ENCODE assay signal across 1 cellular context in genomic region chr7:134886353-134887057, GRCh38.
TF ChIP-seq lines count a peak whose summit lies in the region.

No MANE protein-coding gene starts in this region.

TF ChIP-seq in HEK293, 187 proteins besides CTCF, POLR2A, EP300 and RAD21 (continued from another document):
- TF ChIP-seq, protein P1, sequence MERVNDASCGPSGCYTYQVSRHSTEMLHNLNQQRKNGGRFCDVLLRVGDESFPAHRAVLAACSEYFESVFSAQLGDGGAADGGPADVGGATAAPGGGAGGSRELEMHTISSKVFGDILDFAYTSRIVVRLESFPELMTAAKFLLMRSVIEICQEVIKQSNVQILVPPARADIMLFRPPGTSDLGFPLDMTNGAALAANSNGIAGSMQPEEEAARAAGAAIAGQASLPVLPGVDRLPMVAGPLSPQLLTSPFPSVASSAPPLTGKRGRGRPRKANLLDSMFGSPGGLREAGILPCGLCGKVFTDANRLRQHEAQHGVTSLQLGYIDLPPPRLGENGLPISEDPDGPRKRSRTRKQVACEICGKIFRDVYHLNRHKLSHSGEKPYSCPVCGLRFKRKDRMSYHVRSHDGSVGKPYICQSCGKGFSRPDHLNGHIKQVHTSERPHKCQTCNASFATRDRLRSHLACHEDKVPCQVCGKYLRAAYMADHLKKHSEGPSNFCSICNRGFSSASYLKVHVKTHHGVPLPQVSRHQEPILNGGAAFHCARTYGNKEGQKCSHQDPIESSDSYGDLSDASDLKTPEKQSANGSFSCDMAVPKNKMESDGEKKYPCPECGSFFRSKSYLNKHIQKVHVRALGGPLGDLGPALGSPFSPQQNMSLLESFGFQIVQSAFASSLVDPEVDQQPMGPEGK (tag by site-specific recombination; IDR thresholded peaks at IDR 0.05), result peak; percentile 67; the same call in 1 of the 2 replicates
- TF ChIP-seq ZNF202 (tag by site-specific recombination; IDR thresholded peaks at IDR 0.05; ENCODE audit: borderline replicate concordance) (no peak), ZBTB7A (tag by site-specific recombination; IDR thresholded peaks at IDR 0.05; ENCODE audit: low read depth) (no peak), ZNF223 (tag by site-specific recombination; IDR thresholded peaks at IDR 0.05) (no peak), ZNF311 (tag by site-specific recombination; IDR thresholded peaks at IDR 0.05; ENCODE audit: borderline replicate concordance) (no peak), PRDM6 (tag by site-specific recombination; IDR thresholded peaks at IDR 0.05) (peak; percentile 74), KLF17 (tag by site-specific recombination; IDR thresholded peaks at IDR 0.05) (0 out of 2 replicates have a peak, but pooled peaks have one; percentile 49), ZNF184 (tag by site-specific recombination; IDR thresholded peaks at IDR 0.05) (peak; percentile 82), ZNF623 (tag by site-specific recombination; IDR thresholded peaks at IDR 0.05) (0 out of 2 replicates have a peak, but pooled peaks have one; percentile 11), ZIC2 (tag by site-specific recombination; IDR thresholded peaks at IDR 0.05) (no peak), ZNF843 (tag by site-specific recombination; IDR thresholded peaks at IDR 0.05) (peak; percentile 96), ZNF121 (tag by site-specific recombination; IDR thresholded peaks at IDR 0.05) (no peak), ZNF248 (tag by site-specific recombination; IDR thresholded peaks at IDR 0.05) (no peak), ZNF132 (tag by site-specific recombination; IDR thresholded peaks at IDR 0.05; ENCODE audit: borderline replicate concordance) (no peak), OVOL3 (tag by site-specific recombination; IDR thresholded peaks at IDR 0.05) (peak; percentile 83), ZNF560 (tag by site-specific recombination; IDR thresholded peaks at IDR 0.05; ENCODE audit: borderline replicate concordance) (no peak), ZNF114 (tag by site-specific recombination; IDR thresholded peaks at IDR 0.05) (no peak), ZSCAN5A (tag by site-specific recombination; IDR thresholded peaks at IDR 0.05) (no peak), ZNF704 (tag by site-specific recombination; IDR thresholded peaks at IDR 0.05) (no peak), KLF7 (tag by site-specific recombination; IDR thresholded peaks at IDR 0.05; ENCODE audit: borderline replicate concordance) (no peak), SP7 (tag by site-specific recombination; IDR thresholded peaks at IDR 0.05) (peak; percentile 96), ZNF37A (tag by site-specific recombination; IDR thresholded peaks at IDR 0.05) (no peak), ZNF274 (IDR thresholded peaks at IDR 0.05; ENCODE audit: low read length) (no peak), ZNF274 (tag by site-specific recombination; IDR thresholded peaks at IDR 0.05; ENCODE audit: borderline replicate concordance) (no peak), ZNF292 (tag by site-specific recombination; IDR thresholded peaks at IDR 0.05; ENCODE audit: borderline replicate concordance, low read depth) (no peak), ZNF792 (tag by site-specific recombination; IDR thresholded peaks at IDR 0.05) (no peak), KLF16 (tag by site-specific recombination; IDR thresholded peaks at IDR 0.05) (peak; percentile 23; the same call in 1 of the 2 replicates), GLI2 (tag by site-specific recombination; IDR thresholded peaks at IDR 0.05; ENCODE audit: borderline replicate concordance, low read depth) (peak; percentile 82), MYNN (tag by site-specific recombination; IDR thresholded peaks at IDR 0.05; ENCODE audit: borderline replicate concordance) (peak; percentile 61), ZNF76 (tag by site-specific recombination; IDR thresholded peaks at IDR 0.05; ENCODE audit: borderline replicate concordance, low read depth) (no peak), GLIS1 (tag by site-specific recombination; IDR thresholded peaks at IDR 0.05) (peak; percentile 51), ZNF133 (tag by site-specific recombination; IDR thresholded peaks at IDR 0.05) (no peak), GLIS2 (tag by site-specific recombination; IDR thresholded peaks at IDR 0.05) (no peak), ZNF350 (tag by site-specific recombination; IDR thresholded peaks at IDR 0.05) (no peak), ZNF341 (tag by site-specific recombination; IDR thresholded peaks at IDR 0.05; ENCODE audit: low read depth) (no peak), PRDM1 (tag by site-specific recombination; IDR thresholded peaks at IDR 0.05) (peak; percentile 4; the same call in 1 of the 2 replicates)
- TF ChIP-seq, protein P2, sequence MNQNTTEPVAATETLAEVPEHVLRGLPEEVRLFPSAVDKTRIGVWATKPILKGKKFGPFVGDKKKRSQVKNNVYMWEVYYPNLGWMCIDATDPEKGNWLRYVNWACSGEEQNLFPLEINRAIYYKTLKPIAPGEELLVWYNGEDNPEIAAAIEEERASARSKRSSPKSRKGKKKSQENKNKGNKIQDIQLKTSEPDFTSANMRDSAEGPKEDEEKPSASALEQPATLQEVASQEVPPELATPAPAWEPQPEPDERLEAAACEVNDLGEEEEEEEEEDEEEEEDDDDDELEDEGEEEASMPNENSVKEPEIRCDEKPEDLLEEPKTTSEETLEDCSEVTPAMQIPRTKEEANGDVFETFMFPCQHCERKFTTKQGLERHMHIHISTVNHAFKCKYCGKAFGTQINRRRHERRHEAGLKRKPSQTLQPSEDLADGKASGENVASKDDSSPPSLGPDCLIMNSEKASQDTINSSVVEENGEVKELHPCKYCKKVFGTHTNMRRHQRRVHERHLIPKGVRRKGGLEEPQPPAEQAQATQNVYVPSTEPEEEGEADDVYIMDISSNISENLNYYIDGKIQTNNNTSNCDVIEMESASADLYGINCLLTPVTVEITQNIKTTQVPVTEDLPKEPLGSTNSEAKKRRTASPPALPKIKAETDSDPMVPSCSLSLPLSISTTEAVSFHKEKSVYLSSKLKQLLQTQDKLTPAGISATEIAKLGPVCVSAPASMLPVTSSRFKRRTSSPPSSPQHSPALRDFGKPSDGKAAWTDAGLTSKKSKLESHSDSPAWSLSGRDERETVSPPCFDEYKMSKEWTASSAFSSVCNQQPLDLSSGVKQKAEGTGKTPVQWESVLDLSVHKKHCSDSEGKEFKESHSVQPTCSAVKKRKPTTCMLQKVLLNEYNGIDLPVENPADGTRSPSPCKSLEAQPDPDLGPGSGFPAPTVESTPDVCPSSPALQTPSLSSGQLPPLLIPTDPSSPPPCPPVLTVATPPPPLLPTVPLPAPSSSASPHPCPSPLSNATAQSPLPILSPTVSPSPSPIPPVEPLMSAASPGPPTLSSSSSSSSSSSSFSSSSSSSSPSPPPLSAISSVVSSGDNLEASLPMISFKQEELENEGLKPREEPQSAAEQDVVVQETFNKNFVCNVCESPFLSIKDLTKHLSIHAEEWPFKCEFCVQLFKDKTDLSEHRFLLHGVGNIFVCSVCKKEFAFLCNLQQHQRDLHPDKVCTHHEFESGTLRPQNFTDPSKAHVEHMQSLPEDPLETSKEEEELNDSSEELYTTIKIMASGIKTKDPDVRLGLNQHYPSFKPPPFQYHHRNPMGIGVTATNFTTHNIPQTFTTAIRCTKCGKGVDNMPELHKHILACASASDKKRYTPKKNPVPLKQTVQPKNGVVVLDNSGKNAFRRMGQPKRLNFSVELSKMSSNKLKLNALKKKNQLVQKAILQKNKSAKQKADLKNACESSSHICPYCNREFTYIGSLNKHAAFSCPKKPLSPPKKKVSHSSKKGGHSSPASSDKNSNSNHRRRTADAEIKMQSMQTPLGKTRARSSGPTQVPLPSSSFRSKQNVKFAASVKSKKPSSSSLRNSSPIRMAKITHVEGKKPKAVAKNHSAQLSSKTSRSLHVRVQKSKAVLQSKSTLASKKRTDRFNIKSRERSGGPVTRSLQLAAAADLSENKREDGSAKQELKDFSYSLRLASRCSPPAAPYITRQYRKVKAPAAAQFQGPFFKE (tag by site-specific recombination; IDR thresholded peaks at IDR 0.05; ENCODE audit: borderline replicate concordance), result no peak
- TF ChIP-seq, protein P3, sequence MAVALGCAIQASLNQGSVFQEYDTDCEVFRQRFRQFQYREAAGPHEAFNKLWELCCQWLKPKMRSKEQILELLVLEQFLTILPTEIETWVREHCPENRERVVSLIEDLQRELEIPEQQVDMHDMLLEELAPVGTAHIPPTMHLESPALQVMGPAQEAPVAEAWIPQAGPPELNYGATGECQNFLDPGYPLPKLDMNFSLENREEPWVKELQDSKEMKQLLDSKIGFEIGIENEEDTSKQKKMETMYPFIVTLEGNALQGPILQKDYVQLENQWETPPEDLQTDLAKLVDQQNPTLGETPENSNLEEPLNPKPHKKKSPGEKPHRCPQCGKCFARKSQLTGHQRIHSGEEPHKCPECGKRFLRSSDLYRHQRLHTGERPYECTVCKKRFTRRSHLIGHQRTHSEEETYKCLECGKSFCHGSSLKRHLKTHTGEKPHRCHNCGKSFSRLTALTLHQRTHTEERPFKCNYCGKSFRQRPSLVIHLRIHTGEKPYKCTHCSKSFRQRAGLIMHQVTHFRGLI (tag by site-specific recombination; IDR thresholded peaks at IDR 0.05), result peak; percentile 20; the same call in 1 of the 2 replicates
- TF ChIP-seq, protein P4, sequence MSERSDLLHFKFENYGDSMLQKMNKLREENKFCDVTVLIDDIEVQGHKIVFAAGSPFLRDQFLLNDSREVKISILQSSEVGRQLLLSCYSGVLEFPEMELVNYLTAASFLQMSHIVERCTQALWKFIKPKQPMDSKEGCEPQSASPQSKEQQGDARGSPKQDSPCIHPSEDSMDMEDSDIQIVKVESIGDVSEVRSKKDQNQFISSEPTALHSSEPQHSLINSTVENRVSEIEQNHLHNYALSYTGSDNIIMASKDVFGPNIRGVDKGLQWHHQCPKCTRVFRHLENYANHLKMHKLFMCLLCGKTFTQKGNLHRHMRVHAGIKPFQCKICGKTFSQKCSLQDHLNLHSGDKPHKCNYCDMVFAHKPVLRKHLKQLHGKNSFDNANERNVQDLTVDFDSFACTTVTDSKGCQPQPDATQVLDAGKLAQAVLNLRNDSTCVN (tag by site-specific recombination; optimal IDR thresholded peaks at IDR 0.05), result no peak
- TF ChIP-seq, protein P5, sequence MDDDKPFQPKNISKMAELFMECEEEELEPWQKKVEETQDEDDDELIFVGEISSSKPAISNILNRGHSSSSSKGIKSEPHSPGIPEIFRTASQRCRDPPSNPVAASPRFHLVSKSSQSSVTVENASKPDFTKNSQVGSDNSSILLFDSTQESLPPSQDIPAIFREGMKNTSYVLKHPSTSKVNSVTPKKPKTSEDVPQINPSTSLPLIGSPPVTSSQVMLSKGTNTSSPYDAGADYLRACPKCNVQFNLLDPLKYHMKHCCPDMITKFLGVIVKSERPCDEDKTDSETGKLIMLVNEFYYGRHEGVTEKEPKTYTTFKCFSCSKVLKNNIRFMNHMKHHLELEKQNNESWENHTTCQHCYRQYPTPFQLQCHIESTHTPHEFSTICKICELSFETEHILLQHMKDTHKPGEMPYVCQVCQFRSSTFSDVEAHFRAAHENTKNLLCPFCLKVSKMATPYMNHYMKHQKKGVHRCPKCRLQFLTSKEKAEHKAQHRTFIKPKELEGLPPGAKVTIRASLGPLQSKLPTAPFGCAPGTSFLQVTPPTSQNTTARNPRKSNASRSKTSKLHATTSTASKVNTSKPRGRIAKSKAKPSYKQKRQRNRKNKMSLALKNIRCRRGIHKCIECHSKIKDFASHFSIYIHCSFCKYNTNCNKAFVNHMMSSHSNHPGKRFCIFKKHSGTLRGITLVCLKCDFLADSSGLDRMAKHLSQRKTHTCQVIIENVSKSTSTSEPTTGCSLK (tag by site-specific recombination; IDR thresholded peaks at IDR 0.05), result no peak
